8 cellular contexts compared by ENCODE assay signal in the genomic region with DNA sequence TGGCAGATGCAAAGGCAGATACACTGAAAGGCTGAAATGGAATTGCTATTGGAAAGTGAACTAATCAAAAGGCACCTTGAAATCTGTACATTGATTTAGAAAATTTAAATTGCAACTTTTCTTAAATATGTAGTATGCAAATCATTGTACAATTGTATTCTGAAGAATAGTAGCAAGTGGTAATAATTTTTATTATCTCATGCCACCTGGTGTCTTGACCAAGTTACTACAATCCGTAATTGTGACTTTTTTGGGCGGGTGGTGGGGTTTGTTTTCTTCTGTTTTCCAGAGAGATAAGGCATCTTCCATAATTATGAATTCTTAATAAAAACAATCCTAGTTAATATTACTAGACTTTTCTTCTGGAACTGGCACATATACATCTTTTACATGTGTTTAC. TPM values are rescaled to one million over a fixed set of nuclear protein-coding genes. Genes with fewer than 3 reads are reported as not detected.
DNase-seq lines count a peak whose midpoint lies in the region; ATAC-seq and TF ChIP-seq lines count a peak whose summit lies in the region.

No MANE protein-coding gene starts in this region.

- H3K4me1 Mint-ChIP-seq in immature natural killer cell = no peaks in the 10 kb centered on the region

- H3K4me3 ChIP-seq in WI38 (ENCODE audit: low read depth, low read length) = no peak overlapping the region

- no peak for ATAC-seq in HG02973 (IDR thresholded peaks at IDR 0.05; ENCODE audit: unreplicated experiment)

- H3K27ac Mint-ChIP-seq in immature natural killer cell = no peak overlapping the region

- no peak overlapping the region for H3K27ac ChIP-seq in 22Rv1

- H3K27me3 Mint-ChIP-seq in immature natural killer cell (ENCODE audit: low read depth in 3 of 3) = no peaks in the 10 kb centered on the region

- DNase-seq in G401 (ENCODE audit: low spot score) (peak; percentile 35), HT-29 (ENCODE audit: low spot score) (peak; percentile 37), immature natural killer cell (peak; percentile 22 to 34 (median 31)), C1 segment of cervical spinal cord (lab: John Stamatoyannopoulos, UW) (no peak)
- DNase-seq in stimulated activated CD4-positive, alpha-beta T cell treated with anti-CD3 and anti-CD28 coated beads, Interleukin-4, amount 100 ng/mL, for 1 hour = no peak

- in situ Hi-C loops in G401 (cut with HindIII; ENCODE audit: low sequenced_read_pairs) = no loop called here

- peak; percentile 71 for TF ChIP-seq CTCF in 22Rv1 (IDR thresholded peaks at IDR 0.05)
- TF ChIP-seq CTCF in WI38 (IDR thresholded peaks at IDR 0.05; ENCODE audit: low read depth, low read length) = peak; percentile 9; the same call in 1 of the 2 replicates

- H3K9me3 Mint-ChIP-seq in immature natural killer cell = no peaks in the 10 kb centered on the region

- H3K36me3 Mint-ChIP-seq in immature natural killer cell = no peaks in the 10 kb centered on the region

- H3K4me3 Mint-ChIP-seq in immature natural killer cell = no peak overlapping the region

RNA-seq across cellular contexts. Expression of a gene that starts 12.5 kb away (rescaled TPM):
- 33.2 and 46.5 TPM in 2 replicates for total RNA-seq in G401 (2014; rRNA removed; shearing (Covaris generic))
- total RNA-seq in HT-29 (2014; rRNA removed; shearing (Covaris generic)) = 25.0 and 27.0 TPM in 2 replicates
- polyA plus RNA-seq in immature natural killer cell = 10 to 100 TPM; 14.8 to 36.7 (median 18.2) TPM

Comparison
In these comparisons a context has a peak if more than half of its experiments do, and no peak if none do; other contexts are left out.
1. DNase-seq: peak in G401 (single experiment), HT-29 (single experiment) and immature natural killer cell (3 of 3); none in stimulated activated CD4-positive, alpha-beta T cell treated with anti-CD3 and anti-CD28 coated beads, Interleukin-4, amount 100 ng/mL, for 1 hour (single experiment) and C1 segment of cervical spinal cord (0 of 14).